ENCODE assay signal across 8 cellular contexts in the genomic region with DNA sequence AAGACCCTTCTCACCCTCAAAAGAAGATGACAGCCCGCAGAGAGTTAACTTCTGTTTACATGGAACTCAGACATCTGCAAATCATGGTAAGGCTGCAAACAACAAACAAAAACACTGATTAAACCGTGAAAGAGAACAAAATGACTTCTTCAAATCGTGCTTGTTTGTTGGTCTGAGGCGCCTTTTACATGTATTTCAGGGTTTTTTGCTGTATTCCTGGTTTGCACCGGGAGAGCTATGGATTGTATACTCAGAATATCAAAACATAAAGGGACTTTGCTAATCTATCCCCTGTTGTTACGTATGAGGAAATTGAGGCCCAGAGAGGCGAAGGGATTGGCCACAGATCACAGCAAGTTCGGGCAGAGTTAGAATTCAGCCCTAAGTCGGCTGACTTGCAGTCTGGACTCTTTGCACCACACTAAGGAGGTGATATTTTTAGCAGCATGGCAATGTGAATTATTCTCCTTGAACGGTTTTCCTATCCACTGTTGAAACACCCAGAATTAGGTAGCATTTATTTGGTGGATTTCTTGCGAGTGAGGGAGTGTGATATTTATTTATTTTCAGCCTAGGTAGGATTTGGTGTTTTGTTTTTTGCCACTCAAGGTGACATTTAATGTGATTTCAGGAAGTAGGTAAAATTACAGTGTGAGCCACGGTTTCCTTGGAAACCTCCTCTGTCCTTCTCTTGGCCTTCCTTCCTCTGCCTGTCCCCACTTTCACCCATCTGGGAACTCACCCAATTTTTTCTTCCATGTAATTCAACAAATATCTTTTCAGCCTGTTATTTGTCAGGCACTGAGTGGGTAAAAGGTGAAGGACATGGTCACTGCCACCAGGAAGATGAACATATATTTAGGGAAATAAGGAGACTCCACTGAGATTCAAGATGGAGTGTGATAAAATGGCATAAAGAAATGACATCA. TPM values are rescaled to one million over a fixed set of nuclear protein-coding genes. Genes with fewer than 3 reads are reported as not detected.
A peak's percentile ranks its signal among the peaks of the same experiment; 100 is the strongest.
DNase-seq lines count a peak whose midpoint lies in the region; ATAC-seq and TF ChIP-seq lines count a peak whose summit lies in the region.

No MANE protein-coding gene starts in this region.

- no peak for ATAC-seq in HCT116
- ATAC-seq in HG03280 (IDR thresholded peaks at IDR 0.05; ENCODE audit: unreplicated experiment), result no peak
- no peak for ATAC-seq in HG02588 (IDR thresholded peaks at IDR 0.05; ENCODE audit: unreplicated experiment)

- H3K4me3 ChIP-seq in BE2C (ENCODE audit: low read depth, low read length) (peak overlapping the region; percentile 76), HCT116 (replicated peaks in 1 of 2; ENCODE audit: low read depth in 1 of 2, low read length in 2 of 2) (peak overlapping the region; percentile 66 to 80), ectodermal cell (ENCODE audit: insufficient read depth, low read depth, low read length) (peak overlapping the region; percentile 84), mesodermal cell (ENCODE audit: extremely low read depth, insufficient read depth, low read length, poor library complexity, severe bottlenecking) (peak overlapping the region; percentile 82), urinary bladder (ENCODE audit: low read depth, low read length) (peak overlapping the region; percentile 88)

- H3K36me3 ChIP-seq in BE2C (no peaks in the 10 kb centered on the region), HCT116 (ENCODE audit: control insufficient read depth in 1 of 2, insufficient read depth in 2 of 2, low read length in 2 of 2) (no peaks in the 10 kb centered on the region), ectodermal cell (ENCODE audit: control insufficient read depth, insufficient read depth, low read length) (no peaks in the 10 kb centered on the region), mesodermal cell (ENCODE audit: control insufficient read depth, insufficient read depth, low read length) (no peaks in the 10 kb centered on the region), urinary bladder (ENCODE audit: insufficient read depth) (no peaks in the 10 kb centered on the region)

- peak overlapping the region; percentile 54 for H3K27ac ChIP-seq in HCT116 (ENCODE audit: low read depth, low read length)
- no peak overlapping the region for H3K27ac ChIP-seq in ectodermal cell (ENCODE audit: insufficient read depth, low read depth, low read length, poor library complexity, severe bottlenecking)
- no peak overlapping the region for H3K27ac ChIP-seq in mesodermal cell (ENCODE audit: low read depth, low read length, severe bottlenecking)
- peak overlapping the region; percentile 43 for H3K27ac ChIP-seq in urinary bladder (ENCODE audit: low read depth)

- WGBS in ectodermal cell, 2 experiments, result 25 to 27% methylated on average over 12 of the region's 12 CpGs
- WGBS in mesodermal cell (ENCODE audit: insufficient coverage in 2 of 2), 2 experiments, result 23 to 34% methylated on average over 3 to 9 of the region's 12 CpGs
- 4% methylated on average over 12 of the region's 12 CpGs for WGBS in urinary bladder

- peak overlapping the region; percentile 60 for H3K9ac ChIP-seq in HCT116 (ENCODE audit: low read length)

- no peaks in the 10 kb centered on the region for H4K20me1 ChIP-seq in HCT116 (ENCODE audit: insufficient read depth)

- no peak for TF ChIP-seq RAD21 in HCT116 (IDR thresholded peaks at IDR 0.05; ENCODE audit: low read depth)

- peaks cover 24% of the 10 kb centered on the region for H3K79me2 ChIP-seq in HCT116 (ENCODE audit: insufficient read depth, low read length)

- H3K4me2 ChIP-seq in HCT116 (ENCODE audit: low read length), result peak overlapping the region; percentile 77

- BruUV-seq in HCT116 (replicated peaks; lab: Mats Ljungman, UMichigan), result TSS peak; percentile 79

- H3K9me3 ChIP-seq in BE2C (no peaks in the 10 kb centered on the region), HCT116 (ENCODE audit: control insufficient read depth in 1 of 2, insufficient read depth in 1 of 2, low read depth in 1 of 2, low read length in 2 of 2) (no peaks in the 10 kb centered on the region), ectodermal cell (ENCODE audit: control insufficient read depth, low read length) (no peaks in the 10 kb centered on the region), mesodermal cell (ENCODE audit: control insufficient read depth, low read length) (no peaks in the 10 kb centered on the region)

- CTCF ChIA-PET in HCT116 (lab: Charles Lee), result no interaction called here

- RAD21 ChIA-PET in HCT116 (lab: Charles Lee; ENCODE audit: low non-redundant PET in 1 of 2, low total read pairs in 2 of 2, uncharacterized antibody in 2 of 2, unreplicated experiment in 2 of 2), result no interaction called here

- TF ChIP-seq CTCF in BE2C (IDR thresholded peaks at IDR 0.05; ENCODE audit: low read depth, low read length), result no peak
- TF ChIP-seq CTCF in HCT116 (IDR thresholded peaks at IDR 0.05 in 2 of 3, conservative IDR thresholded peaks at IDR 0.05 in 1 of 3; ENCODE audit: borderline replicate concordance in 1 of 3, insufficient read depth in 1 of 3, low read depth in 2 of 3, low read length in 2 of 3), result no peak

- POLR2A ChIA-PET in HCT116 (lab: Charles Lee), result no interaction called here

- H2AFZ ChIP-seq in HCT116 (ENCODE audit: low read depth, low read length, poor library complexity, severe bottlenecking), result peak overlapping the region; percentile 75

- no peaks in the 10 kb centered on the region for H3K27me3 ChIP-seq in BE2C
- no peaks in the 10 kb centered on the region for H3K27me3 ChIP-seq in HCT116 (ENCODE audit: insufficient read depth, low read length)
- peaks cover 10% of the 10 kb centered on the region for H3K27me3 ChIP-seq in ectodermal cell (ENCODE audit: control insufficient read depth, insufficient read depth, low read length, poor library complexity, severe bottlenecking)

- no peaks in the 10 kb centered on the region; the same call in 1 of the 2 replicates for H3K4me1 ChIP-seq in BE2C
- peaks cover 8 to 24% of the 10 kb centered on the region in 2 experiments for H3K4me1 ChIP-seq in HCT116 (ENCODE audit: control insufficient read depth in 1 of 2, insufficient read depth in 2 of 2, low read length in 2 of 2)
- H3K4me1 ChIP-seq in ectodermal cell (ENCODE audit: control insufficient read depth, insufficient read depth, low read length), result peaks cover 6% of the 10 kb centered on the region
- peaks cover 7% of the 10 kb centered on the region for H3K4me1 ChIP-seq in mesodermal cell (ENCODE audit: control insufficient read depth, insufficient read depth, low read length, poor library complexity, severe bottlenecking)
- H3K4me1 ChIP-seq in urinary bladder (ENCODE audit: insufficient read depth), result peaks cover 5% of the 10 kb centered on the region

- peak; percentile 31 for TF ChIP-seq POLR2A in HCT116 (IDR thresholded peaks at IDR 0.05; ENCODE audit: borderline replicate concordance, extremely low read depth, insufficient read depth, insufficient read length)

- intact Hi-C loops in HCT116 (cut with micrococcal nuclease), result no loop called here

- DNase-seq in BE2C, result no peak
- peak; percentile 10 for DNase-seq in HCT116 (ENCODE audit: low read depth, low spot score)
- peak; percentile 11 for DNase-seq in SW480 (ENCODE audit: low spot score)

- H3K9me2 ChIP-seq in HCT116 (ENCODE audit: insufficient read depth), result no peaks in the 10 kb centered on the region

TF ChIP-seq in HCT116, 20 proteins besides CTCF, POLR2A, EP300 and RAD21:
- TF ChIP-seq REST (IDR thresholded peaks at IDR 0.05; ENCODE audit: low read depth) (no peak), SP1 (IDR thresholded peaks at IDR 0.05; ENCODE audit: low read depth) (no peak), CEBPB (IDR thresholded peaks at IDR 0.05; ENCODE audit: low read depth) (0 out of 2 replicates have a peak, but pooled peaks have one; percentile 15), FOSL1 (IDR thresholded peaks at IDR 0.05; ENCODE audit: low read depth) (no peak), ELF1 (IDR thresholded peaks at IDR 0.05; ENCODE audit: borderline replicate concordance, low read depth) (no peak)

RNA-seq across cellular contexts. Expression of gene PDE6D, which starts 1.0 kb away (rescaled TPM):
- polyA plus RNA-seq in BE2C (2012; ENCODE audit: insufficient read depth, insufficient read length, low read depth), result 23.8 TPM
- total RNA-seq in HCT116 (2021; ENCODE audit: unreplicated experiment) (26.6 TPM), urinary bladder (27.0 TPM)
- 20.2 and 26.9 TPM in 2 replicates for polyA plus RNA-seq in HCT116 (2012)
- polyA plus RNA-seq in ectodermal cell (2013, experiment 1 of 4), result 38.1 TPM
- polyA plus RNA-seq in ectodermal cell (2013, experiment 2 of 4), result 33.7 TPM
- 37.0 TPM for polyA plus RNA-seq in ectodermal cell (2013, experiment 3 of 4)
- 39.5 TPM for polyA plus RNA-seq in ectodermal cell (2013, experiment 4 of 4)
- 41.4 TPM for polyA plus RNA-seq in mesodermal cell (2013, experiment 1 of 2)
- polyA plus RNA-seq in mesodermal cell (2013, experiment 2 of 2), result 37.1 TPM
- 40.6 TPM for polyA plus RNA-seq in urinary bladder

RNA-seq across cellular contexts. Expression of gene COPS7B, which starts 4.2 kb away (rescaled TPM):
- 202 TPM for polyA plus RNA-seq in BE2C (2012; ENCODE audit: insufficient read depth, insufficient read length, low read depth)
- 52.9 TPM for total RNA-seq in HCT116 (2021; ENCODE audit: unreplicated experiment)
- 30.9 and 37.5 TPM in 2 replicates for polyA plus RNA-seq in HCT116 (2012)
- 82.2 TPM for polyA plus RNA-seq in ectodermal cell (2013, experiment 1 of 4)
- polyA plus RNA-seq in ectodermal cell (2013, experiment 2 of 4), result 80.3 TPM
- 65.3 TPM for polyA plus RNA-seq in ectodermal cell (2013, experiment 3 of 4)
- 70.8 TPM for polyA plus RNA-seq in ectodermal cell (2013, experiment 4 of 4)
- 65.3 TPM for polyA plus RNA-seq in mesodermal cell (2013, experiment 1 of 2)
- 52.1 TPM for polyA plus RNA-seq in mesodermal cell (2013, experiment 2 of 2)
- total RNA-seq in urinary bladder, result 32.1 TPM
- polyA plus RNA-seq in urinary bladder, result 33.2 TPM

Comparison
In these comparisons a context has a peak if more than half of its experiments do, and no peak if none do; other contexts are left out.
1. H3K27ac ChIP-seq: peak in HCT116 (single experiment) and urinary bladder (single experiment); none in ectodermal cell (single experiment) and mesodermal cell (single experiment).
2. Peak in every context shown above with its lines, with median percentiles within 50 percentile points of each other: H3K4me3 ChIP-seq.